ENCODE assay signal across 31 cellular contexts in genomic region chr12:132424811-132425210, GRCh38.
"Had no signal": no experiment of that assay in that cellular context is flagged by ENCODE, and none has a peak within 500 bp of the region (broad histone marks: within the 10 kb centered on the region; RNA-seq: fewer than 3 reads in every experiment).

No MANE protein-coding gene starts in this region.

- H3K4me3 Mint-ChIP-seq: activated CD4-positive, alpha-beta memory T cell treated with anti-CD3 and anti-CD28 coated beads, Interleukin-2, amount 10 ng/mL, durations not matched to agents 7 days and 5 days; activated CD4-positive, alpha-beta T cell treated with anti-CD3 and anti-CD28 coated beads for 36 hours; activated CD4-positive, alpha-beta T cell treated with anti-CD3 and anti-CD28 coated beads, Interleukin-2, amount 10 ng/mL, durations not matched to agents 24 days and 14 days; activated naive CD4-positive, alpha-beta T cell treated with anti-CD3 and anti-CD28 coated beads, Interleukin-2, amount 10 ng/mL, durations not matched to agents 7 days and 5 days; activated naive CD8-positive, alpha-beta T cell treated with anti-CD3 and anti-CD28 coated beads, Interleukin-2, amount 10 ng/mL, durations not matched to agents 7 days and 5 days; activated T-cell treated with anti-CD3 and anti-CD28 coated beads, Interleukin-2, amount 50 U/mL, for 24 hours; activated T-cell treated with anti-CD3 and anti-CD28 coated beads, Interleukin-2, amount 50 U/mL, for 72 hours; dendritic cell treated with granulocyte-macrophage colony-stimulating factor and Interleukin-4, amounts not matched to agents 40 ng/mL and 50 ng/mL, for 4 days; T-helper 17 cell had no signal

- DNase-seq: activated CD4-positive, alpha-beta memory T cell treated with anti-CD3 and anti-CD28 coated beads, Interleukin-2, amount 10 ng/mL, durations not matched to agents 7 days and 5 days; activated CD4-positive, alpha-beta T cell treated with anti-CD3 and anti-CD28 coated beads for 36 hours; activated CD4-positive, alpha-beta T cell treated with anti-CD3 and anti-CD28 coated beads, Interleukin-2, amount 10 ng/mL, durations not matched to agents 24 days and 14 days; activated CD4-positive, alpha-beta T cell treated with anti-CD3 and anti-CD28 coated beads, Interleukin-2, amount 50 U/mL, for 4 hours; activated CD4-positive, CD25-positive, alpha-beta regulatory T cell; activated CD4-positive, CD25-positive, alpha-beta regulatory T cell treated with anti-CD3 and anti-CD28 coated beads, Interleukin-2, amount 50 U/mL, for 72 hours; activated CD8-positive, alpha-beta memory T cell treated with anti-CD3 and anti-CD28 coated beads, Interleukin-2, amount 50 U/mL, for 48 hours; activated gamma-delta T cell; activated naive CD4-positive, alpha-beta T cell; activated naive CD4-positive, alpha-beta T cell treated with anti-CD3 and anti-CD28 coated beads, Interleukin-2, amount 10 ng/mL, durations not matched to agents 7 days and 5 days; activated naive CD8-positive, alpha-beta T cell treated with anti-CD3 and anti-CD28 coated beads, Interleukin-2, amount 10 ng/mL, durations not matched to agents 7 days and 5 days; activated T-cell treated with anti-CD3 and anti-CD28 coated beads for 4 hours; activated T-cell treated with anti-CD3 and anti-CD28 coated beads, Interleukin-2, amount 50 U/mL, for 24 hours; activated T-cell treated with anti-CD3 and anti-CD28 coated beads, Interleukin-2, amount 50 U/mL, for 72 hours; central memory CD4-positive, alpha-beta T cell; dorsolateral prefrontal cortex; effector memory CD4-positive, alpha-beta T cell; erythroblast; foreskin keratinocyte; gastrocnemius medialis; glutamatergic neuron; heart right ventricle; T-helper 1 cell; T-helper 17 cell had no signal

- H3K4me3 ChIP-seq: ascending aorta, breast epithelium, cardiac muscle cell, coronary artery, dorsolateral prefrontal cortex, esophagus muscularis mucosa, gastrocnemius medialis, heart right ventricle had no signal

- ATAC-seq: activated CD4-positive, alpha-beta T cell treated with anti-CD3 and anti-CD28 coated beads for 36 hours; activated naive CD4-positive, alpha-beta T cell treated with anti-CD3 and anti-CD28 coated beads, Interleukin-2, amount 50 U/mL, for 72 hours; activated T-cell treated with anti-CD3 and anti-CD28 coated beads, Interleukin-2, amount 50 U/mL, for 72 hours; foreskin keratinocyte; gastrocnemius medialis; heart right ventricle; T-helper 17 cell had no signal

- H3K9me3 ChIP-seq: ascending aorta, breast epithelium, esophagus muscularis mucosa, gastrocnemius medialis had no signal

- H3K36me3 ChIP-seq: ascending aorta, breast epithelium, cardiac muscle cell, esophagus muscularis mucosa, gastrocnemius medialis, heart right ventricle had no signal

- H3K27ac ChIP-seq: ascending aorta, breast epithelium, cardiac muscle cell, coronary artery, dorsolateral prefrontal cortex, esophagus muscularis mucosa, foreskin keratinocyte, gastrocnemius medialis, heart right ventricle had no signal

- H3K27ac Mint-ChIP-seq: activated CD4-positive, alpha-beta memory T cell treated with anti-CD3 and anti-CD28 coated beads, Interleukin-2, amount 10 ng/mL, durations not matched to agents 7 days and 5 days; activated CD4-positive, alpha-beta T cell treated with anti-CD3 and anti-CD28 coated beads for 36 hours; activated CD4-positive, alpha-beta T cell treated with anti-CD3 and anti-CD28 coated beads, Interleukin-2, amount 10 ng/mL, durations not matched to agents 24 days and 14 days; activated naive CD4-positive, alpha-beta T cell treated with anti-CD3 and anti-CD28 coated beads, Interleukin-2, amount 10 ng/mL, durations not matched to agents 7 days and 5 days; activated naive CD4-positive, alpha-beta T cell treated with anti-CD3 and anti-CD28 coated beads, Interleukin-2, amount 50 U/mL, for 72 hours; activated naive CD8-positive, alpha-beta T cell treated with anti-CD3 and anti-CD28 coated beads, Interleukin-2, amount 10 ng/mL, durations not matched to agents 7 days and 5 days; activated T-cell treated with anti-CD3 and anti-CD28 coated beads, Interleukin-2, amount 50 U/mL, for 24 hours; activated T-cell treated with anti-CD3 and anti-CD28 coated beads, Interleukin-2, amount 50 U/mL, for 72 hours; dendritic cell treated with granulocyte-macrophage colony-stimulating factor and Interleukin-4, amounts not matched to agents 40 ng/mL and 50 ng/mL, for 4 days; T-helper 17 cell had no signal

- H3K36me3 Mint-ChIP-seq: activated naive CD4-positive, alpha-beta T cell treated with anti-CD3 and anti-CD28 coated beads, Interleukin-2, amount 10 ng/mL, durations not matched to agents 7 days and 5 days; activated naive CD8-positive, alpha-beta T cell treated with anti-CD3 and anti-CD28 coated beads, Interleukin-2, amount 10 ng/mL, durations not matched to agents 7 days and 5 days had no signal

- H3K9me3 Mint-ChIP-seq: activated naive CD8-positive, alpha-beta T cell treated with anti-CD3 and anti-CD28 coated beads, Interleukin-2, amount 10 ng/mL, durations not matched to agents 7 days and 5 days; dendritic cell treated with granulocyte-macrophage colony-stimulating factor and Interleukin-4, amounts not matched to agents 40 ng/mL and 50 ng/mL, for 4 days had no signal

- H3K27me3 ChIP-seq: ascending aorta had no signal

- H3K27me3 Mint-ChIP-seq: activated CD4-positive, alpha-beta T cell treated with anti-CD3 and anti-CD28 coated beads for 36 hours; activated T-cell treated with anti-CD3 and anti-CD28 coated beads, Interleukin-2, amount 50 U/mL, for 24 hours; T-helper 17 cell had no signal

- H3K4me1 ChIP-seq: ascending aorta, breast epithelium, gastrocnemius medialis had no signal
